11 cellular contexts compared by ENCODE assay signal in genomic region chr4:83643036-83643435, GRCh38.
"Had no signal": no experiment of that assay in that cellular context is flagged by ENCODE, and none has a peak within 500 bp of the region (broad histone marks: within the 10 kb centered on the region; RNA-seq: fewer than 3 reads in every experiment).

No MANE protein-coding gene starts in this region.

- H3K4me3 ChIP-seq: GM23248, GM23338, HAP-1 had no signal

- H3K9ac ChIP-seq: GM23248 had no signal

- FAIRE-seq: H1, H54 had no signal

- H3K36me3 ChIP-seq: HAP-1 had no signal

- ATAC-seq: GM23338, HCT116 had no signal

- H3K4me1 ChIP-seq: HAP-1 had no signal

- H3K4me2 ChIP-seq: GM23338 had no signal

- DNase-seq: GM23248, GOT3, H7, H9, HCEC 1CT, HFFc6 had no signal

- H2AFZ ChIP-seq: GM23248, GM23338 had no signal

- H3K9me3 ChIP-seq: HAP-1 had no signal

- H3K27ac ChIP-seq: GM23248 had no signal
